ENCODE assay signal across 19 cellular contexts in the genomic region with DNA sequence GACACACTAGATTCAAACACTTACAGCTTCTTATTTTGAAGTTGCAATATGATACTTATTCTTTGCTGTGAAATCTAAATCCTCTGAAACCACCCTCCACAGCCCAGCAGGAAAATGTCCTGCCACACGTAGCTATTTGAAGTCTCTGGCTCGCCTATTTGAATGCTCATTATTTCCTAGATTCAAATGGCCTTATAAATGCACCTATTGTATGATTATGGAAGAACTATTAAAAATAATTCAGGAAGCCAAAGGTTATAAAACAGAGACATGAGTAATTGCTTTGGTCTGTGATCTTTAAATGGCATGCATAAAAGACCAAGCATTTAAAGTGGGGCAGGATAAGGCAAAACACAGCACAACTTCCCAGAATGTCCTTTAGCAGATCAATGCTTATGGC.
"Had no signal": no experiment of that assay in that cellular context is flagged by ENCODE, and none has a peak within 500 bp of the region (broad histone marks: within the 10 kb centered on the region; RNA-seq: fewer than 3 reads in every experiment).

No MANE protein-coding gene starts in this region.

- DNase-seq: activated B cell treated with CpG ODN at 0.5 μM for 24 hours; activated CD4-positive, alpha-beta T cell treated with anti-CD3 and anti-CD28 coated beads for 48 hours; activated CD8-positive, alpha-beta T cell treated with anti-CD3 and anti-CD28 coated beads for 36 hours; activated naive CD4-positive, alpha-beta T cell; activated naive CD8-positive, alpha-beta T cell treated with anti-CD3 and anti-CD28 coated beads for 36 hours; activated T-cell treated with anti-CD3 and anti-CD28 coated beads, Interleukin-2, amount 50 U/mL, for 1 hour; amniotic stem cell; endodermal cell; foreskin keratinocyte; glutamatergic neuron; hippocampal formation; islet precursor cell; left lung; midbrain; nephron progenitor cell; nucleus accumbens; stimulated activated naive B cell treated with anti-CD40 and anti-IgM and Interleukin-4, amounts not matched to agents 10 μg/mL and 1 μg/mL and 100 μg/mL, for 72 hours; T-helper 2 cell had no signal

- H3K9me3 Mint-ChIP-seq: activated B cell treated with CpG ODN at 0.5 μM for 24 hours; activated CD8-positive, alpha-beta T cell treated with anti-CD3 and anti-CD28 coated beads for 36 hours; activated naive CD8-positive, alpha-beta T cell treated with anti-CD3 and anti-CD28 coated beads for 36 hours; activated T-helper 17 cell treated with anti-CD3 and anti-CD28 coated beads, Interleukin-2, amount 50 U/mL, for 72 hours; endodermal cell; nephron progenitor cell; stimulated activated naive B cell treated with anti-CD40 and anti-IgM and Interleukin-4, amounts not matched to agents 10 μg/mL and 1 μg/mL and 100 μg/mL, for 72 hours had no signal

- H3K36me3 Mint-ChIP-seq: activated naive CD8-positive, alpha-beta T cell treated with anti-CD3 and anti-CD28 coated beads for 36 hours; stimulated activated naive B cell treated with anti-CD40 and anti-IgM and Interleukin-4, amounts not matched to agents 10 μg/mL and 1 μg/mL and 100 μg/mL, for 72 hours had no signal

- H3K4me3 Mint-ChIP-seq: activated B cell treated with CpG ODN at 0.5 μM for 24 hours; activated CD8-positive, alpha-beta T cell treated with anti-CD3 and anti-CD28 coated beads for 36 hours; activated naive CD8-positive, alpha-beta T cell treated with anti-CD3 and anti-CD28 coated beads for 36 hours; activated T-helper 17 cell treated with anti-CD3 and anti-CD28 coated beads, Interleukin-2, amount 50 U/mL, for 72 hours; endodermal cell; nephron progenitor cell; stimulated activated naive B cell treated with anti-CD40 and anti-IgM and Interleukin-4, amounts not matched to agents 10 μg/mL and 1 μg/mL and 100 μg/mL, for 72 hours had no signal

- ATAC-seq: activated CD8-positive, alpha-beta T cell treated with anti-CD3 and anti-CD28 coated beads for 36 hours; activated T-helper 17 cell treated with anti-CD3 and anti-CD28 coated beads, Interleukin-2, amount 50 U/mL, for 72 hours; foreskin keratinocyte; left lung; stimulated activated naive B cell treated with anti-CD40 and anti-IgM and Interleukin-4, amounts not matched to agents 10 μg/mL and 1 μg/mL and 100 μg/mL, for 72 hours had no signal

- H3K27ac Mint-ChIP-seq: activated B cell treated with CpG ODN at 0.5 μM for 24 hours; activated CD8-positive, alpha-beta T cell treated with anti-CD3 and anti-CD28 coated beads for 36 hours; activated naive CD8-positive, alpha-beta T cell treated with anti-CD3 and anti-CD28 coated beads for 36 hours; activated T-helper 17 cell treated with anti-CD3 and anti-CD28 coated beads, Interleukin-2, amount 50 U/mL, for 72 hours; endodermal cell; nephron progenitor cell; stimulated activated naive B cell treated with anti-CD40 and anti-IgM and Interleukin-4, amounts not matched to agents 10 μg/mL and 1 μg/mL and 100 μg/mL, for 72 hours had no signal

- H3K4me1 Mint-ChIP-seq: activated B cell treated with CpG ODN at 0.5 μM for 24 hours; activated naive CD8-positive, alpha-beta T cell treated with anti-CD3 and anti-CD28 coated beads for 36 hours; activated T-helper 17 cell treated with anti-CD3 and anti-CD28 coated beads, Interleukin-2, amount 50 U/mL, for 72 hours; endodermal cell; nephron progenitor cell; stimulated activated naive B cell treated with anti-CD40 and anti-IgM and Interleukin-4, amounts not matched to agents 10 μg/mL and 1 μg/mL and 100 μg/mL, for 72 hours had no signal
